Comparison of ENCODE assay signal across 8 cellular contexts in the genomic region with DNA sequence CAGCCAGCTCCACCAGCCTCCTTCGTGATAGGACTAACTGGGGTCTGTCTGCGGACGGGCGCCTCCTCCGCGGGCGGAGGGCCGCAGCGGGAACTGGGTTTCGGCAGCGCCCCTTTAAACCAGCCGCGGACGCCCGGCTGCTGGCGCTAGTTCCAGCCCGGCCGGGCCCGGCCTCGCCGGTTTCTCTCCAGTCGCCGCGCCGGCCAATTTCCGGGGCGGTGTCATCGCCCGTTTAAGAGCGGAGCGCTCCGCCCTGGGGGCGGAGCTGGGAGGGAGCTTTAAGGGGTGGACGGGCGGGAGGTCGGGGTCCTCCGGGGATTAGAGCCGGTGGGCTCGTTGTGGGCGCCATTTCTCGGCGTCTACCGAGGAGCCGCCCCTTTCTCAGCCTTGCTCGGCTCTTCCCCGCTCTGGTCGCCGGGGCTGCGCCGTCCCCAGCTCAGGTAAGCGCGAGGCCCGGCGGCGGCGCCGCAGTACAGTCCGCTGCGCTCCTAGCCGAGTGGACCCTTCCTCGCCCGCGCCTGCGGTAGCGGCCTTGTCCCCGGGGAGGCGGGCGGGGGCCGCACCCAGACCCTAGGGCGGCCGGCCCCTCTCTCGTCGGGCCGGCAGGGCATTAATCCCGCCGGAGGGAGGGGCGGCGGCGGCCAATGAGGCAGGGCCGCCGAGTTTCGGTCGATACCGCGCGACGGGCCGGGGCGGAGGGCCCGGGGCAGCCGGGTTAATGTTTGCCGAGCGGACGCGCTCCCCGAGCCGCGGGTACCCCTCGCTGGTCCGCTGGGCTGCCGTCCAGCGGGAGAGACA. TPM values are rescaled to one million over a fixed set of nuclear protein-coding genes. Genes with fewer than 3 reads are reported as not detected.
A peak's percentile ranks its signal among the peaks of the same experiment; 100 is the strongest.
DNase-seq lines count a peak whose midpoint lies in the region; ATAC-seq lines count a peak whose summit lies in the region.

A gene (plus strand): TSS at position 307 of the 798 bp plus-strand sequence. CDS start 6,008 bp downstream, outside the sequence.

- H3K4me1 ChIP-seq in mononuclear cell (ENCODE audit: insufficient read depth, low read length), result peaks cover 13% of the 10 kb centered on the region

- peak; percentile 97 for ATAC-seq in GM21360 (IDR thresholded peaks at IDR 0.05; ENCODE audit: unreplicated experiment)

- DNase-seq in COLO829 (ENCODE audit: low spot score) (peak; percentile 82), HT-29 (ENCODE audit: low spot score) (peak; percentile 96), NOMO-1 treated with dmso at 0.1 percent for 144 hours (lab: John Stamatoyannopoulos, UW; ENCODE audit: unreplicated experiment) (peak; percentile 80), epidermal melanocyte (ENCODE audit: insufficient read length, low spot score) (peak; percentile 87)
- peak; percentile 81 for DNase-seq in activated CD8-positive, alpha-beta memory T cell treated with anti-CD3 and anti-CD28 coated beads, Interleukin-2, amount 50 U/mL, for 4 hours
- peak; percentile 79 for DNase-seq in stimulated activated CD8-positive, alpha-beta memory T cell treated with anti-CD3 and anti-CD28 coated beads, Interleukin-2, amount 100 ng/mL, for 48 hours (ENCODE audit: low read depth in 2 of 2)

- H3K27me3 ChIP-seq in mononuclear cell (ENCODE audit: insufficient read depth, low read length), result peaks cover 10% of the 10 kb centered on the region

- no peaks in the 10 kb centered on the region for H3K9me3 ChIP-seq in mononuclear cell (ENCODE audit: low read depth, low read length)

- H3K4me3 ChIP-seq in mononuclear cell (ENCODE audit: low read length), result peak within 1 kb of the TSS; percentile 69

RNA-seq across cellular contexts. Expression of the gene that starts here (rescaled TPM):
- total RNA-seq in HT-29 (2014; rRNA removed; shearing (Covaris generic)), result 9.9 and 12.5 TPM in 2 replicates
- 7.1 TPM for total RNA-seq in mononuclear cell

Comparison
In these comparisons a context has a peak if more than half of its experiments do, and no peak if none do; other contexts are left out.
1. Peak in every context shown above with its lines: DNase-seq, ATAC-seq and H3K4me3 ChIP-seq.